14 cellular contexts compared by ENCODE assay signal in genomic region chr1:226942392-226942791, GRCh38. TPM values are rescaled to one million over a fixed set of nuclear protein-coding genes. Genes with fewer than 3 reads are reported as not detected.
DNase-seq lines count a peak whose midpoint lies in the region; ATAC-seq and TF ChIP-seq lines count a peak whose summit lies in the region.
"Had no signal": no experiment of that assay in that cellular context is flagged by ENCODE, and none has a peak within 500 bp of the region (broad histone marks: within the 10 kb centered on the region; RNA-seq: fewer than 3 reads in every experiment).

No MANE protein-coding gene starts in this region.

- CTCF ChIA-PET in activated CD4-positive, alpha-beta T cell treated with anti-CD3 and anti-CD28 coated beads, Interleukin-2, amount 10 ng/mL, durations not matched to agents 7 days and 5 days (lab: Charles Lee) = interaction anchor here (1.3 kb wide), 1 partner anchor 11 kb away, joined by 3 read pairs; no protein-coding TSS in a partner anchor
- CTCF ChIA-PET in T-cell (lab: Charles Lee) = no interaction called here

- H3K27ac ChIP-seq in skeletal muscle tissue (ENCODE audit: low read depth, low read length) (peak overlapping the region; percentile 96), thyroid gland (no peak overlapping the region)
- H3K27ac ChIP-seq: foreskin keratinocyte, SJCRH30 had no signal

- no peaks in the 10 kb centered on the region for H3K27me3 Mint-ChIP-seq in activated CD4-positive, alpha-beta T cell treated with anti-CD3 and anti-CD28 coated beads, Interleukin-2, amount 10 ng/mL, durations not matched to agents 7 days and 5 days
- H3K27me3 Mint-ChIP-seq in T-cell = no peaks in the 10 kb centered on the region
- peaks cover 9% of the 10 kb centered on the region for H3K27me3 Mint-ChIP-seq in glutamatergic neuron (ENCODE audit: unreplicated experiment)

- no peak overlapping the region for H3K4me3 Mint-ChIP-seq in activated CD4-positive, alpha-beta T cell treated with anti-CD3 and anti-CD28 coated beads, Interleukin-2, amount 10 ng/mL, durations not matched to agents 7 days and 5 days
- peak overlapping the region; percentile 37 to 91 (median 86) for H3K4me3 Mint-ChIP-seq in T-cell
- H3K4me3 Mint-ChIP-seq in glutamatergic neuron (ENCODE audit: unreplicated experiment) = peak overlapping the region; percentile 71

- POLR2A ChIA-PET in activated CD4-positive, alpha-beta T cell treated with anti-CD3 and anti-CD28 coated beads, Interleukin-2, amount 10 ng/mL, durations not matched to agents 7 days and 5 days (lab: Charles Lee) = no interaction called here
- POLR2A ChIA-PET in T-cell (lab: Charles Lee) = interaction anchor here in 1 of 2 donors (0.6 kb wide), 1 partner anchor 1357 kb away, joined by 3 read pairs; no protein-coding TSS in a partner anchor

- H3K4me1 ChIP-seq in skeletal muscle tissue (ENCODE audit: control insufficient read depth in 3 of 3, insufficient read depth in 3 of 3, low read length in 3 of 3) (peaks cover 69 to 82% (median 72%) of the 10 kb centered on the region in 3 donors), thyroid gland (peaks cover 25 to 53% of the 10 kb centered on the region in 2 donors)

- WGBS in thyroid gland, 2 donors = 90 to 92% methylated on average over 3 of the region's 3 CpGs

- H3K27me3 ChIP-seq in skeletal muscle tissue (ENCODE audit: control insufficient read depth in 3 of 3, insufficient read depth in 3 of 3, low read length in 3 of 3) = no peaks in the 10 kb centered on the region
- H3K27me3 ChIP-seq in thyroid gland = no peaks in the 10 kb centered on the region
- H3K27me3 ChIP-seq: foreskin keratinocyte, SJCRH30, upper lobe of left lung had no signal

- no peaks in the 10 kb centered on the region for H3K9me3 Mint-ChIP-seq in activated CD4-positive, alpha-beta T cell treated with anti-CD3 and anti-CD28 coated beads, Interleukin-2, amount 10 ng/mL, durations not matched to agents 7 days and 5 days
- no peaks in the 10 kb centered on the region for H3K9me3 Mint-ChIP-seq in T-cell
- peaks cover 24% of the 10 kb centered on the region for H3K9me3 Mint-ChIP-seq in glutamatergic neuron (ENCODE audit: unreplicated experiment)

- H3K9ac ChIP-seq in skeletal muscle tissue (ENCODE audit: low read depth in 1 of 3, low read length in 3 of 3) = peak overlapping the region; percentile 92 to 100 (median 99)

- H3K36me3 Mint-ChIP-seq in activated CD4-positive, alpha-beta T cell treated with anti-CD3 and anti-CD28 coated beads, Interleukin-2, amount 10 ng/mL, durations not matched to agents 7 days and 5 days (ENCODE audit: low read depth) = peaks cover 5% of the 10 kb centered on the region
- peaks cover 15% of the 10 kb centered on the region for H3K36me3 Mint-ChIP-seq in T-cell
- H3K36me3 Mint-ChIP-seq in glutamatergic neuron (ENCODE audit: unreplicated experiment) = no peaks in the 10 kb centered on the region

- H3K27ac Mint-ChIP-seq in activated CD4-positive, alpha-beta T cell treated with anti-CD3 and anti-CD28 coated beads, Interleukin-2, amount 10 ng/mL, durations not matched to agents 7 days and 5 days = peak overlapping the region; percentile 44
- H3K27ac Mint-ChIP-seq in T-cell (no peak overlapping the region), glutamatergic neuron (ENCODE audit: unreplicated experiment) (peak overlapping the region; percentile 26)

- intact Hi-C loops in thyroid gland (cut with DNase I) = no loop called here

- DNase-seq in activated CD4-positive, alpha-beta T cell treated with anti-CD3 and anti-CD28 coated beads, Interleukin-2, amount 10 ng/mL, durations not matched to agents 7 days and 5 days = no peak
- no peak for DNase-seq in activated CD4-positive, alpha-beta T cell treated with anti-CD3 and anti-CD28 coated beads for 4 hours
- no peak for DNase-seq in T-cell
- no peak for DNase-seq in glutamatergic neuron
- DNase-seq in activated T-cell treated with anti-CD3 and anti-CD28 coated beads, Interleukin-2, amount 50 U/mL, for 48 hours = no peak
- no peak for DNase-seq in NCI-H1436 (lab: John Stamatoyannopoulos, UW)
- DNase-seq in thyroid gland = no peak
- DNase-seq: activated CD8-positive, alpha-beta memory T cell treated with anti-CD3 and anti-CD28 coated beads for 24 hours; COR-L47; effector memory CD4-positive, alpha-beta T cell; foreskin keratinocyte; SJCRH30; upper lobe of left lung had no signal

- H3K4me3 ChIP-seq in skeletal muscle tissue (ENCODE audit: low read length in 3 of 3) (peak overlapping the region; percentile 97 to 99 (median 98)), thyroid gland (replicated peaks in 1 of 3) (no peak overlapping the region)
- H3K4me3 ChIP-seq: SJCRH30, upper lobe of left lung had no signal

- no peaks in the 10 kb centered on the region for H3K9me3 ChIP-seq in skeletal muscle tissue (ENCODE audit: control insufficient read depth in 3 of 3, low read length in 3 of 3)
- H3K9me3 ChIP-seq in thyroid gland = no peaks in the 10 kb centered on the region
- H3K9me3 ChIP-seq: SJCRH30, upper lobe of left lung had no signal

- peaks cover 50% of the 10 kb centered on the region for H3K4me1 Mint-ChIP-seq in activated CD4-positive, alpha-beta T cell treated with anti-CD3 and anti-CD28 coated beads, Interleukin-2, amount 10 ng/mL, durations not matched to agents 7 days and 5 days
- H3K4me1 Mint-ChIP-seq in T-cell (peaks cover 70 to 76% (median 75%) of the 10 kb centered on the region in 3 donors), glutamatergic neuron (ENCODE audit: low read depth, unreplicated experiment) (peaks cover 60% of the 10 kb centered on the region)

- H3K36me3 ChIP-seq in skeletal muscle tissue (ENCODE audit: control insufficient read depth in 3 of 3, insufficient read depth in 3 of 3, low read length in 3 of 3) (peaks cover 0 to 4% (median 0%) of the 10 kb centered on the region in 3 donors), thyroid gland (no peaks in the 10 kb centered on the region)
- H3K36me3 ChIP-seq: SJCRH30, upper lobe of left lung had no signal

- TF ChIP-seq CTCF in glutamatergic neuron (IDR thresholded peaks at IDR 0.05; ENCODE audit: partially characterized antibody, unreplicated experiment) (no peak), thyroid gland (IDR thresholded peaks at IDR 0.05) (no peak)

- no peak for ATAC-seq in T-cell (replicated peaks in 1 of 4)
- ATAC-seq: foreskin keratinocyte had no signal

- TF ChIP-seq POLR2A in thyroid gland (IDR thresholded peaks at IDR 0.05) = no peak

RNA-seq across cellular contexts. Expression of gene COQ8A, which starts 2.3 kb away (rescaled TPM):
- 10 to 100 TPM; 22.6 to 25.5 TPM for total RNA-seq in activated CD4-positive, alpha-beta T cell treated with anti-CD3 and anti-CD28 coated beads, Interleukin-2, amount 10 ng/mL, durations not matched to agents 7 days and 5 days
- total RNA-seq in T-cell (10 to 100 TPM; 39.7 to 85.9 (median 65.0) TPM), glutamatergic neuron (ENCODE audit: unreplicated experiment) (41.9 TPM), skeletal muscle tissue (64.7 TPM), thyroid gland (10 to 100 TPM; 25.1 to 35.9 (median 30.1) TPM)

Comparison
In these comparisons a context has a peak if more than half of its experiments do, and no peak if none do; other contexts are left out.
1. H3K27ac Mint-ChIP-seq: peak in activated CD4-positive, alpha-beta T cell treated with anti-CD3 and anti-CD28 coated beads, Interleukin-2, amount 10 ng/mL, durations not matched to agents 7 days and 5 days (single experiment) and glutamatergic neuron (single experiment); none in T-cell (0 of 2).
2. H3K4me3 ChIP-seq: peak in skeletal muscle tissue (3 of 3); none in thyroid gland (0 of 3).